In the genomic region with DNA sequence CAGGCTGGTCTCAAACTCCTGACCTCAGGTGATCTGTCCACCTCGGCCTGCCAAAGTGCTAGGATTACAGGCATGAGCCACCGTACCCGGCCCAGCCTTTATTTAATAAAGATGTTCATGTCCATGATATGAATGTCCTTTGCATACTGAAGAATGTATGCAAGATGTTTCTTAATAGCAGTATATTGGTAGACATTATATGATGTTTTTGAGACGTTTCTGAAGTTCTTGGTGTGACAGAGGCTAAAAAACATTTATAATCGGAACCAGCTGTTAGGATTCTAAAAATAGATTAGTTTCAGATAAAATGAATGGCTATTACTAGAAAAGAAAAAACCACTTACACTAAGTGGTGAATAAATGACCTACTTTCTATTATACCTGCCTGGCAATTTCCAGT, we compare ENCODE assay signal across 16 cellular contexts. TPM values are rescaled to one million over a fixed set of nuclear protein-coding genes. Genes with fewer than 3 reads are reported as not detected.
DNase-seq lines count a peak whose midpoint lies in the region; ATAC-seq, FAIRE-seq and TF ChIP-seq lines count a peak whose summit lies in the region.
"Had no signal": no experiment of that assay in that cellular context is flagged by ENCODE, and none has a peak within 500 bp of the region (broad histone marks: within the 10 kb centered on the region; RNA-seq: fewer than 3 reads in every experiment).

No MANE protein-coding gene starts in this region.

- no peaks in the 10 kb centered on the region for H3K9me3 Mint-ChIP-seq in HFFc6
- no peaks in the 10 kb centered on the region for H3K9me3 Mint-ChIP-seq in WTC11
- H3K9me3 Mint-ChIP-seq: T-cell had no signal

- H3K4me1 Mint-ChIP-seq in HFFc6 (ENCODE audit: low read depth), result peaks cover 33% of the 10 kb centered on the region
- H3K4me1 Mint-ChIP-seq in WTC11, result peaks cover 5% of the 10 kb centered on the region; the same call in 1 of the 2 replicates

- peaks cover 15% of the 10 kb centered on the region for H3K36me3 Mint-ChIP-seq in HFFc6 (ENCODE audit: low read depth)
- peaks cover 7% of the 10 kb centered on the region for H3K36me3 Mint-ChIP-seq in WTC11

- ATAC-seq in SK-N-SH treated with all-trans-retinoic acid at 6 μM for 48 hours (peak; percentile 52), WTC11 (no peak), HG03135 (IDR thresholded peaks at IDR 0.05; ENCODE audit: unreplicated experiment) (no peak)
- ATAC-seq: T-cell had no signal

- TF ChIP-seq CTCF in HFFc6 (IDR thresholded peaks at IDR 0.05) (no peak), WTC11 (IDR thresholded peaks at IDR 0.05) (no peak)

- POLR2A ChIA-PET in WTC11 (lab: Charles Lee), result interaction anchor here (1.0 kb wide), 1 partner anchor 42 kb away, joined by 4 read pairs; no protein-coding TSS in a partner anchor

- H3K27ac Mint-ChIP-seq in HFFc6 (no peak overlapping the region), WTC11 (no peak overlapping the region)
- H3K27ac Mint-ChIP-seq: T-cell had no signal

- CTCF ChIA-PET in WTC11 (lab: Charles Lee), result interaction anchor here (0.8 to 4.4 kb wide), 4 partner anchors 89 to 200 kb away, joined by 3 to 38 read pairs (median 14); a partner anchor contains a TSS

- H3K27me3 Mint-ChIP-seq in HFFc6 (ENCODE audit: insufficient read depth) (no peaks in the 10 kb centered on the region; the same call in 1 of the 2 replicates), WTC11 (ENCODE audit: low read depth) (no peaks in the 10 kb centered on the region)
- H3K27me3 Mint-ChIP-seq: T-cell had no signal

- peak; percentile 27 for DNase-seq in AG20443 (ENCODE audit: low spot score)
- DNase-seq in HFFc6, result peak; percentile 28
- no peak for DNase-seq in WTC11 (ENCODE audit: low spot score)
- no peak for DNase-seq in MV-4-11 (lab: John Stamatoyannopoulos, UW)
- DNase-seq: H7; NCI-H2171 treated with DMSO at 0.1 percent for 48 hours; NCI-H510A treated with DMSO at 0.1 percent for 48 hours; NK-92 treated with Interleukin-12 subunit alpha and Interleukin-12 subunit beta, amount 100 ng/mL, for 24 hours; OCI-M1; T-cell had no signal

- peak; percentile 96 for FAIRE-seq in islet of Langerhans (lab: Jason Lieb, UNC)
- FAIRE-seq: HTR-8/SVneo had no signal

- H3K4me3 Mint-ChIP-seq in HFFc6, result no peak overlapping the region
- no peak overlapping the region for H3K4me3 Mint-ChIP-seq in WTC11
- H3K4me3 Mint-ChIP-seq: T-cell had no signal

TF ChIP-seq in SK-N-SH treated with all-trans-retinoic acid at 6 μM for 48 hours, 23 proteins besides CTCF, POLR2A, EP300 and RAD21:
- no peak for TF ChIP-seq CSDC2 (CRISPR knock-in tag; IDR thresholded peaks at IDR 0.05)
- TF ChIP-seq, protein P1, sequence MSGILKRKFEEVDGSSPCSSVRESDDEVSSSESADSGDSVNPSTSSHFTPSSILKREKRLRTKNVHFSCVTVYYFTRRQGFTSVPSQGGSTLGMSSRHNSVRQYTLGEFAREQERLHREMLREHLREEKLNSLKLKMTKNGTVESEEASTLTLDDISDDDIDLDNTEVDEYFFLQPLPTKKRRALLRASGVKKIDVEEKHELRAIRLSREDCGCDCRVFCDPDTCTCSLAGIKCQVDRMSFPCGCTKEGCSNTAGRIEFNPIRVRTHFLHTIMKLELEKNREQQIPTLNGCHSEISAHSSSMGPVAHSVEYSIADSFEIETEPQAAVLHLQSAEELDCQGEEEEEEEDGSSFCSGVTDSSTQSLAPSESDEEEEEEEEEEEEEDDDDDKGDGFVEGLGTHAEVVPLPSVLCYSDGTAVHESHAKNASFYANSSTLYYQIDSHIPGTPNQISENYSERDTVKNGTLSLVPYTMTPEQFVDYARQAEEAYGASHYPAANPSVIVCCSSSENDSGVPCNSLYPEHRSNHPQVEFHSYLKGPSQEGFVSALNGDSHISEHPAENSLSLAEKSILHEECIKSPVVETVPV (CRISPR knock-in tag; IDR thresholded peaks at IDR 0.05), result no peak
- TF ChIP-seq TCF4 (CRISPR knock-in tag; IDR thresholded peaks at IDR 0.05; ENCODE audit: borderline replicate concordance), result no peak
- no peak for TF ChIP-seq GLIS3 (CRISPR knock-in tag; IDR thresholded peaks at IDR 0.05)
- TF ChIP-seq ESRRG (CRISPR knock-in tag; IDR thresholded peaks at IDR 0.05), result no peak
- TF ChIP-seq ZNF70 (CRISPR knock-in tag; IDR thresholded peaks at IDR 0.05), result no peak

TF ChIP-seq in WTC11, 78 proteins besides CTCF, POLR2A, EP300 and RAD21:
- TF ChIP-seq SMAD4 (CRISPR knock-in tag; IDR thresholded peaks at IDR 0.05), result no peak
- TF ChIP-seq, protein P2, sequence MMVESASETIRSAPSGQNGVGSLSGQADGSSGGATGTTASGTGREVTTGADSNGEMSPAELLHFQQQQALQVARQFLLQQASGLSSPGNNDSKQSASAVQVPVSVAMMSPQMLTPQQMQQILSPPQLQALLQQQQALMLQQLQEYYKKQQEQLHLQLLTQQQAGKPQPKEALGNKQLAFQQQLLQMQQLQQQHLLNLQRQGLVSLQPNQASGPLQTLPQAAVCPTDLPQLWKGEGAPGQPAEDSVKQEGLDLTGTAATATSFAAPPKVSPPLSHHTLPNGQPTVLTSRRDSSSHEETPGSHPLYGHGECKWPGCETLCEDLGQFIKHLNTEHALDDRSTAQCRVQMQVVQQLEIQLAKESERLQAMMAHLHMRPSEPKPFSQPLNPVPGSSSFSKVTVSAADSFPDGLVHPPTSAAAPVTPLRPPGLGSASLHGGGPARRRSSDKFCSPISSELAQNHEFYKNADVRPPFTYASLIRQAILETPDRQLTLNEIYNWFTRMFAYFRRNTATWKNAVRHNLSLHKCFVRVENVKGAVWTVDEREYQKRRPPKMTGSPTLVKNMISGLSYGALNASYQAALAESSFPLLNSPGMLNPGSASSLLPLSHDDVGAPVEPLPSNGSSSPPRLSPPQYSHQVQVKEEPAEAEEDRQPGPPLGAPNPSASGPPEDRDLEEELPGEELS (CRISPR knock-in tag; IDR thresholded peaks at IDR 0.05), result no peak
- no peak for TF ChIP-seq ZBTB21 (CRISPR knock-in tag; IDR thresholded peaks at IDR 0.05; ENCODE audit: borderline replicate concordance)
- TF ChIP-seq IRF2 (CRISPR knock-in tag; IDR thresholded peaks at IDR 0.05; ENCODE audit: borderline replicate concordance, low read depth), result no peak

RNA-seq across cellular contexts. Expression of a gene that starts 11.8 kb away (rescaled TPM):
- total RNA-seq in HFFc6 (2021; fragmentation: NEBNext Ultra II Directional; extraction: Animal tissue kit (Norgen Biotek cat#: 25700)), result not detected
- total RNA-seq in WTC11 (2021), result not detected in 3 replicates
- total RNA-seq: H7, M059J, SK-MEL-5, T-cell had no signal

RNA-seq across cellular contexts. Expression of a gene that starts 18.8 kb away (rescaled TPM):
- total RNA-seq in HFFc6 (2021; fragmentation: NEBNext Ultra II Directional; extraction: Animal tissue kit (Norgen Biotek cat#: 25700)), result 10 to 100 TPM; 16.9 to 28.2 (median 22.7) TPM
- total RNA-seq in WTC11 (2021), result 10.7 to 11.6 TPM (median 10.7 TPM) in 3 replicates

RNA-seq across cellular contexts. Expression of a gene that starts 36.0 kb away (rescaled TPM):
- total RNA-seq in HFFc6 (2021; fragmentation: NEBNext Ultra II Directional; extraction: Animal tissue kit (Norgen Biotek cat#: 25700)), result 100 to 1,000 TPM; 169 to 187 (median 173) TPM
- 197 to 207 TPM (median 198 TPM) in 3 replicates for total RNA-seq in WTC11 (2021)

Comparison
In these comparisons a context has a peak if more than half of its experiments do, and no peak if none do; other contexts are left out.
1. DNase-seq: peak in AG20443 (single experiment) and HFFc6 (single experiment); none in WTC11 (single experiment) and MV-4-11 (single experiment).